Comparison of ENCODE assay signal across 9 cellular contexts in the genomic region with DNA sequence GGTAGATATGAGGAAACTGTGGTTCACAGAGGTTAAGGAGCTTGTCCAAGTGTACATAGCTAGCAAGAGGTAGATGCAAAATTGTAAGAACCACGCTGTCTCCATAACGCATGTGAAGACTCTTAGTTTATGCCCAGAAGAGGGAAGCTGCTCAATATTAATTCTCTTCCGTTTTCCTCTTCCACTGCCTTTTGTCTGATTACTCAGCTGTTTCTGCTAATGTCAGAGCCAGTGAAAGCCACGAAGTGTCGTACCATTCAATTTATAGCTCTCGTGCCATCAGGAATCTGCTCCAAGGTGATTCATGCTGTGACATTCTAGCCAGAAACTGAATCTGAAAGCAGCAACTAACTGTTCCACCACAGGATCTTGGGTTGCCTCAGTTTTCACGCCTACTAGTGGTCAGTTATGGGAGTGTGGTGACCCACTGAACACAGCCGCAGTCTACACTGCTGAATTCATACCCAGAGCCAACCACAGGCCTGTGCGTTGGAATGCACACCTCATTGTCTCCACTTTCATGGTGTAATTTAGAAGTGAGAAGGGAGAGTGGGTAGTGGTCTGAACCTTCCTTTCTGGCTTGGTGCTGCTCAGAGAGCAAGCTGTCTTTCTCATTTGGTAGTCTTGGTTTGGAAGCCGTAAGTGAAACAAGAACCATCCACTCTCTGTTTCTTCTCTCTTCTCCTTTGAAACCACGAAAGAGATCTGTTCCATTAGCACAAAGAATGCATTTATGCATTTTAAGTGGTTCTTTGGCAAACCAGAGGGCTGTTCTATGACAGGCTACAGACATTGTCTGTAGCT.
DNase-seq lines count a peak whose midpoint lies in the region; ATAC-seq, FAIRE-seq and TF ChIP-seq lines count a peak whose summit lies in the region.
"Had no signal": no experiment of that assay in that cellular context is flagged by ENCODE, and none has a peak within 500 bp of the region (broad histone marks: within the 10 kb centered on the region; RNA-seq: fewer than 3 reads in every experiment).

No MANE protein-coding gene starts in this region.

- 54% methylated on average over 11 of the region's 11 CpGs; no CpG with 5 or more reads in 1 of the 2 experiments for WGBS in H1 (ENCODE audit: extremely low coverage in 1 of 2, insufficient coverage in 1 of 2, insufficient read length in 1 of 2, insufficient replicate concordance in 2 of 2, low coverage in 1 of 2, low lambda C conversion rate in 2 of 2, missing lambda C conversion rate in 1 of 2), 2 experiments

- FAIRE-seq in H1 (lab: Jason Lieb, UNC) = peak; percentile 87

- H3K23ac ChIP-seq in H1 (ENCODE audit: insufficient read length) = no peak overlapping the region

- no peak overlapping the region for H4K5ac ChIP-seq in H1 (ENCODE audit: insufficient read length, low read depth, low read length)

- H3K4me2 ChIP-seq in H1 (ENCODE audit: insufficient read depth in 1 of 2, low read depth in 2 of 2, low read length in 2 of 2) = peak overlapping the region in 1 of 2 experiments; percentile 0; a peak in 1 of 4 replicates
- H3K4me2 ChIP-seq: BLaER1 had no signal

- H3K36me3 ChIP-seq in H1 (ENCODE audit: control insufficient read depth in 2 of 4, insufficient read depth in 4 of 4, low read length in 3 of 4) (no peaks in the 10 kb centered on the region), mucosa of rectum (ENCODE audit: control insufficient read depth in 2 of 2, insufficient read depth in 2 of 2, low read length in 2 of 2) (no peaks in the 10 kb centered on the region)
- H3K36me3 ChIP-seq: BLaER1 had no signal

- H3K4me3 ChIP-seq in H1 (ENCODE audit: extremely low read depth in 1 of 4, insufficient read depth in 2 of 4, low read depth in 3 of 4, low read length in 4 of 4) (no peak overlapping the region), mucosa of rectum (ENCODE audit: low read length in 2 of 2) (peak overlapping the region; percentile 5 to 64)
- H3K4me3 ChIP-seq: BLaER1 had no signal

- no peak for TF ChIP-seq POLR2A in H1 (IDR thresholded peaks at IDR 0.05; ENCODE audit: control extremely low read depth in 1 of 2, low read depth in 2 of 2, low read length in 2 of 2)

- no peaks in the 10 kb centered on the region for H3K79me1 ChIP-seq in H1 (ENCODE audit: low read depth, low read length)

- H3K14ac ChIP-seq in H1 (ENCODE audit: insufficient read length) = no peak overlapping the region

- H3K4me1 Mint-ChIP-seq in stimulated activated effector memory CD8-positive, alpha-beta T cell treated with anti-CD3 and anti-CD28 coated beads, Interleukin-12 subunit alpha, Interleukin-12 subunit beta, amount 100 ng/mL, for 72 hours = peaks cover 20% of the 10 kb centered on the region

- peak; percentile 72 to 83 for TF ChIP-seq RAD21 in H1 (IDR thresholded peaks at IDR 0.05 in 1 of 2, conservative IDR thresholded peaks at IDR 0.05 in 1 of 2; ENCODE audit: low read depth in 2 of 2, low read length in 2 of 2)

- H3K79me2 ChIP-seq in H1 (ENCODE audit: control insufficient read depth in 1 of 2, insufficient read depth in 2 of 2, low read length in 2 of 2) = no peaks in the 10 kb centered on the region

- no peak overlapping the region for H3K4ac ChIP-seq in H1 (replicated peaks; ENCODE audit: insufficient read length, low read depth, low read length)

- CTCF ChIA-PET in H1 (lab: Charles Lee; ENCODE audit: partially characterized antibody) = interaction anchor here (0.7 to 4.1 kb wide), 41 partner anchors 9 to 298 kb away, joined by 3 to 21 read pairs (median 4); partner anchors contain the start of gene NAP1L1

- H3K9ac ChIP-seq in H1 (replicated peaks in 1 of 4; ENCODE audit: extremely low read depth in 1 of 4, low read depth in 3 of 4, low read length in 3 of 4) = no peak overlapping the region
- H3K9ac ChIP-seq in mucosa of rectum (ENCODE audit: low read depth in 1 of 2, low read length in 2 of 2) = no peak overlapping the region
- H3K9ac ChIP-seq: BLaER1 had no signal

- H3K18ac ChIP-seq in H1 (ENCODE audit: extremely low read depth, low read length) = no peak overlapping the region

- no peaks in the 10 kb centered on the region for H4K20me1 ChIP-seq in H1 (replicated peaks in 1 of 2; ENCODE audit: control insufficient read depth in 1 of 2, insufficient read depth in 2 of 2, low read length in 2 of 2)
- H4K20me1 ChIP-seq: BLaER1 had no signal

- no peaks in the 10 kb centered on the region for H3K9me3 ChIP-seq in H1 (ENCODE audit: insufficient read depth in 2 of 2, low read depth in 1 of 2, low read length in 1 of 2)
- H3K9me3 ChIP-seq in mucosa of rectum (ENCODE audit: control insufficient read depth in 2 of 2, low read length in 2 of 2) = no peaks in the 10 kb centered on the region
- H3K9me3 ChIP-seq: BLaER1 had no signal

- H2AFZ ChIP-seq in H1 (ENCODE audit: low read length) = peak overlapping the region; percentile 93

- peak; percentile 94 for ATAC-seq in HG02588 (IDR thresholded peaks at IDR 0.05; ENCODE audit: unreplicated experiment)
- ATAC-seq in stimulated activated effector memory CD8-positive, alpha-beta T cell treated with anti-CD3 and anti-CD28 coated beads, Interleukin-12 subunit alpha, Interleukin-12 subunit beta, amount 100 ng/mL, for 72 hours = peak; percentile 98

- peak; percentile 73 to 97 (median 80) for TF ChIP-seq CTCF in H1 (IDR thresholded peaks at IDR 0.05; ENCODE audit: control extremely low read depth in 1 of 3, insufficient read depth in 1 of 3, low read depth in 1 of 3, low read length in 3 of 3)

- H3K23me2 ChIP-seq in H1 (ENCODE audit: low read depth, low read length) = no peaks in the 10 kb centered on the region

- peak; percentile 22 for DNase-seq in DMS153 (lab: John Stamatoyannopoulos, UW)
- DNase-seq in DMS153 treated with DMSO at 0.1 percent for 48 hours (lab: John Stamatoyannopoulos, UW; ENCODE audit: unreplicated experiment) = no peak
- peak; percentile 97 for DNase-seq in MV-4-11 (lab: John Stamatoyannopoulos, UW)
- peak; percentile 52 to 54 for DNase-seq in activated CD4-positive, alpha-beta T cell treated with anti-CD3 and anti-CD28 coated beads, Interleukin-2, amount 50 U/mL, for 4 hours
- peak; percentile 21 to 73 for DNase-seq in H1 (ENCODE audit: low read depth in 1 of 2, low spot score in 2 of 2)
- DNase-seq in stimulated activated effector memory CD8-positive, alpha-beta T cell treated with anti-CD3 and anti-CD28 coated beads, Interleukin-12 subunit alpha, Interleukin-12 subunit beta, amount 100 ng/mL, for 72 hours (ENCODE audit: low spot score in 2 of 2) = peak; percentile 74 to 91

- H2AK5ac ChIP-seq in H1 (ENCODE audit: low read depth, low read length) = no peak overlapping the region

- peaks cover 0 to 6% (median 2%) of the 10 kb centered on the region in 4 experiments; a peak in 1 of 7 replicates for H3K4me1 ChIP-seq in H1 (replicated peaks in 1 of 4; ENCODE audit: control insufficient read depth in 3 of 4, insufficient read depth in 4 of 4, low read length in 3 of 4)
- H3K4me1 ChIP-seq in mucosa of rectum (ENCODE audit: control insufficient read depth in 2 of 2, insufficient read depth in 2 of 2, low read length in 2 of 2) = no peaks in the 10 kb centered on the region
- H3K4me1 ChIP-seq: BLaER1 had no signal

- POLR2A ChIA-PET in H1 (lab: Charles Lee; ENCODE audit: partially characterized antibody) = interaction anchor here (0.8 to 1.1 kb wide), 3 partner anchors 11 to 90 kb away, joined by 3 read pairs; no protein-coding TSS in a partner anchor

- no peak overlapping the region for H2BK12ac ChIP-seq in H1 (ENCODE audit: low read depth, low read length)

- no peak overlapping the region for H2BK5ac ChIP-seq in H1 (ENCODE audit: low read depth, low read length)

- H4K91ac ChIP-seq in H1 (replicated peaks; ENCODE audit: insufficient read length, low read length) = no peak overlapping the region

- no peak overlapping the region for H4K8ac ChIP-seq in H1 (ENCODE audit: extremely low read depth, insufficient read depth, low read length)

- no peak overlapping the region for H2BK15ac ChIP-seq in H1 (ENCODE audit: low read length)

- H3K27ac ChIP-seq in H1 (ENCODE audit: low read depth, low read length) (no peak overlapping the region), mucosa of rectum (ENCODE audit: low read depth in 2 of 2, low read length in 2 of 2) (peak overlapping the region in 1 of 2 donors; percentile 35)
- H3K27ac ChIP-seq: BLaER1 had no signal

- H3K27ac Mint-ChIP-seq in stimulated activated effector memory CD8-positive, alpha-beta T cell treated with anti-CD3 and anti-CD28 coated beads, Interleukin-12 subunit alpha, Interleukin-12 subunit beta, amount 100 ng/mL, for 72 hours = peak overlapping the region; percentile 51

- peaks cover 7% of the 10 kb centered on the region for H3K36me3 Mint-ChIP-seq in stimulated activated effector memory CD8-positive, alpha-beta T cell treated with anti-CD3 and anti-CD28 coated beads, Interleukin-12 subunit alpha, Interleukin-12 subunit beta, amount 100 ng/mL, for 72 hours

- H3K56ac ChIP-seq in H1 (replicated peaks; ENCODE audit: insufficient read length, low read depth, low read length) = no peak overlapping the region

- H3K4me3 Mint-ChIP-seq in stimulated activated effector memory CD8-positive, alpha-beta T cell treated with anti-CD3 and anti-CD28 coated beads, Interleukin-12 subunit alpha, Interleukin-12 subunit beta, amount 100 ng/mL, for 72 hours = peak overlapping the region; percentile 9

- H3K27me3 ChIP-seq in H1 (replicated peaks in 1 of 4; ENCODE audit: control insufficient read depth in 3 of 4, extremely low read depth in 1 of 4, insufficient read depth in 3 of 4, low read length in 3 of 4) (no peaks in the 10 kb centered on the region), mucosa of rectum (ENCODE audit: control insufficient read depth in 2 of 2, insufficient read depth in 2 of 2, low read length in 2 of 2) (no peaks in the 10 kb centered on the region)
- H3K27me3 ChIP-seq: BLaER1 had no signal

- H2BK20ac ChIP-seq in H1 (ENCODE audit: low read length) = no peak overlapping the region

- H2BK120ac ChIP-seq in H1 (replicated peaks; ENCODE audit: low read depth, low read length) = no peak overlapping the region

- no peaks in the 10 kb centered on the region for H3K9me3 Mint-ChIP-seq in stimulated activated effector memory CD8-positive, alpha-beta T cell treated with anti-CD3 and anti-CD28 coated beads, Interleukin-12 subunit alpha, Interleukin-12 subunit beta, amount 100 ng/mL, for 72 hours

- no peak for TF ChIP-seq EP300 in H1 (IDR thresholded peaks at IDR 0.05; ENCODE audit: borderline replicate concordance in 1 of 2, low read depth in 2 of 2, low read length in 2 of 2)

TF ChIP-seq in H1, 55 proteins besides CTCF, POLR2A, EP300 and RAD21 (continues in another document):
- TF ChIP-seq SP1 (IDR thresholded peaks at IDR 0.05; ENCODE audit: low read depth, low read length) (0 out of 2 replicates have a peak, but pooled peaks have one; percentile 8), CHD2 (IDR thresholded peaks at IDR 0.05; ENCODE audit: low read length) (peak; percentile 50; the same call in 1 of the 2 replicates), CREB1 (IDR thresholded peaks at IDR 0.05) (0 out of 2 replicates have a peak, but pooled peaks have one; percentile 27), TEAD4 (IDR thresholded peaks at IDR 0.05; ENCODE audit: low read depth, low read length) (peak; percentile 79), FOSL1 (IDR thresholded peaks at IDR 0.05; ENCODE audit: insufficient read depth, low read depth, low read length) (no peak), SUZ12 (IDR thresholded peaks at IDR 0.05; ENCODE audit: low read length) (no peak), GTF2F1 (IDR thresholded peaks at IDR 0.05; ENCODE audit: borderline replicate concordance, low read depth, low read length) (no peak)

Comparison
In these comparisons a context has a peak if more than half of its experiments do, and no peak if none do; other contexts are left out.
1. H3K4me3 ChIP-seq: peak in mucosa of rectum (2 of 2); none in H1 (0 of 4).